8 cellular contexts compared by ENCODE assay signal in genomic region chr10:103193107-103193819, GRCh38. TPM values are rescaled to one million over a fixed set of nuclear protein-coding genes. Genes with fewer than 3 reads are reported as not detected.
DNase-seq lines count a peak whose midpoint lies in the region; ATAC-seq and TF ChIP-seq lines count a peak whose summit lies in the region.

NT5C2 (minus strand) TSS chr10:103193272; CDS start chr10:103174958, 18,314 bp downstream.

- DNase-seq in DMS53 treated with DMSO at 0.1 percent for 48 hours (lab: John Stamatoyannopoulos, UW; ENCODE audit: unreplicated experiment) (peak; percentile 58), KG1 (lab: John Stamatoyannopoulos, UW) (peak; percentile 54), globus pallidus (ENCODE audit: low spot score) (peak; percentile 75), occipital lobe (lab: John Stamatoyannopoulos, UW) (peak; percentile 68), superior temporal gyrus (ENCODE audit: extremely low spot score) (peak; percentile 70)
- peak; percentile 84 for DNase-seq in activated naive CD4-positive, alpha-beta T cell treated with anti-CD3 and anti-CD28 coated beads, Interleukin-2, amount 50 U/mL, for 16 hours

- ATAC-seq in GM21529 (IDR thresholded peaks at IDR 0.05; ENCODE audit: unreplicated experiment) (peak; percentile 58), SK-N-SH treated with all-trans-retinoic acid at 6 μM for 48 hours (peak; percentile 90)

TF ChIP-seq in SK-N-SH treated with all-trans-retinoic acid at 6 μM for 48 hours, 23 proteins besides CTCF, POLR2A, EP300 and RAD21:
- TF ChIP-seq GLIS3 (CRISPR knock-in tag; IDR thresholded peaks at IDR 0.05) (no peak), POU6F1 (CRISPR knock-in tag; IDR thresholded peaks at IDR 0.05; ENCODE audit: borderline replicate concordance, low read depth) (no peak), ISL1 (CRISPR knock-in tag; IDR thresholded peaks at IDR 0.05) (no peak), BACH2 (CRISPR knock-in tag; IDR thresholded peaks at IDR 0.05; ENCODE audit: borderline replicate concordance) (no peak), OSR1 (CRISPR knock-in tag; IDR thresholded peaks at IDR 0.05) (no peak)

RNA-seq across cellular contexts. Expression of gene NT5C2, which starts in this region (rescaled TPM):
- 96.7 TPM for total RNA-seq in occipital lobe

Comparison
In these comparisons a context has a peak if more than half of its experiments do, and no peak if none do; other contexts are left out.
1. Peak in every context shown above with its lines: DNase-seq and ATAC-seq.